Comparison of ENCODE assay signal across 7 cellular contexts in genomic region chr19:43784251-43784980, GRCh38. TPM values are rescaled to one million over a fixed set of nuclear protein-coding genes. Genes with fewer than 3 reads are reported as not detected.
DNase-seq lines count a peak whose midpoint lies in the region; ATAC-seq and TF ChIP-seq lines count a peak whose summit lies in the region.

No MANE protein-coding gene starts in this region.

- no peak for TF ChIP-seq CTCF in SK-N-SH (IDR thresholded peaks at IDR 0.05)

- POLR2A ChIA-PET in SK-N-SH (lab: Yijun Ruan, JAX): interaction anchor here (0.6 kb wide), 1 partner anchor 47 kb away, joined by 3 read pairs; no protein-coding TSS in a partner anchor

- H3K27ac Mint-ChIP-seq in memory B cell: peak overlapping the region; percentile 94

- TF ChIP-seq RAD21 in SK-N-SH (IDR thresholded peaks at IDR 0.05; ENCODE audit: low read length): no peak

- CTCF ChIA-PET in SK-N-SH (lab: Yijun Ruan, JAX): interaction anchor here (0.6 to 5.2 kb wide), 31 partner anchors 9 to 229 kb away, joined by 3 to 79 read pairs (median 5); partner anchors contain the start of genes LYPD5 and SMG9

- H3F3A ChIP-seq in SK-N-SH (replicated peaks; ENCODE audit: insufficient read depth): peaks cover 8% of the 10 kb centered on the region

- peaks cover 3 to 20% of the 10 kb centered on the region in 2 experiments; a peak in 3 of 4 replicates for H3K4me1 ChIP-seq in SK-N-SH (ENCODE audit: control insufficient read depth in 1 of 2, insufficient read depth in 2 of 2, low read depth in 1 of 2, low read length in 1 of 2)
- H3K4me1 ChIP-seq in adipocyte (ENCODE audit: control insufficient read depth, insufficient read depth, low read length): peaks cover 25% of the 10 kb centered on the region
- no peaks in the 10 kb centered on the region for H3K4me1 ChIP-seq in urinary bladder (ENCODE audit: insufficient read depth)

- H3K9me3 Mint-ChIP-seq in memory B cell: no peaks in the 10 kb centered on the region

- DNase-seq in HCEC 1CT: peak; percentile 81
- DNase-seq in SK-N-SH: no peak
- peak; percentile 85 for DNase-seq in adipocyte (ENCODE audit: low read depth)
- peak in 1 of 2 donors; percentile 43 for DNase-seq in memory B cell (ENCODE audit: low spot score in 2 of 2)
- no peak for DNase-seq in midbrain (lab: John Stamatoyannopoulos, UW)

- no peak overlapping the region for H3K9ac ChIP-seq in SK-N-SH
- peak overlapping the region; percentile 32 for H3K9ac ChIP-seq in adipocyte (ENCODE audit: low read length)

- peak overlapping the region; percentile 71 for H3K4me2 ChIP-seq in SK-N-SH

- H3K36me3 Mint-ChIP-seq in memory B cell: peaks cover 5% of the 10 kb centered on the region

- peak; percentile 13 for ATAC-seq in memory B cell (ENCODE audit: low read depth)
- ATAC-seq in GM19023 (IDR thresholded peaks at IDR 0.05; ENCODE audit: unreplicated experiment): no peak

- H3K27me3 ChIP-seq in SK-N-SH (ENCODE audit: insufficient read depth) (no peaks in the 10 kb centered on the region), adipocyte (replicated peaks; ENCODE audit: control insufficient read depth, insufficient read depth, low read length) (no peaks in the 10 kb centered on the region)

- H3K4me3 ChIP-seq in SK-N-SH (ENCODE audit: low read depth in 2 of 2, low read length in 1 of 2): no peak overlapping the region
- H3K4me3 ChIP-seq in adipocyte (ENCODE audit: low read length): no peak overlapping the region
- no peak overlapping the region for H3K4me3 ChIP-seq in urinary bladder (ENCODE audit: low read depth, low read length)

- TF ChIP-seq EP300 in SK-N-SH (IDR thresholded peaks at IDR 0.05; ENCODE audit: borderline replicate concordance in 1 of 2, low read depth in 1 of 2, low read length in 1 of 2): peak in 1 of 2 experiments; percentile 62; a peak in 1 of 4 replicates

- WGBS in SK-N-SH (ENCODE audit: low lambda C conversion rate): 41% methylated on average over 4 of the region's 4 CpGs
- 60% methylated on average over 4 of the region's 4 CpGs for WGBS in urinary bladder

- peaks cover 2% of the 10 kb centered on the region for H3K27me3 Mint-ChIP-seq in memory B cell

- H3K27ac ChIP-seq in SK-N-SH (ENCODE audit: low read depth in 2 of 2, low read length in 1 of 2): peak overlapping the region in 1 of 2 experiments; percentile 60; a peak in 2 of 4 replicates
- peak overlapping the region; percentile 42 for H3K27ac ChIP-seq in urinary bladder (ENCODE audit: low read depth)

- H3K9me3 ChIP-seq in SK-N-SH (no peaks in the 10 kb centered on the region), adipocyte (ENCODE audit: control insufficient read depth, low read length) (no peaks in the 10 kb centered on the region)

- H3K4me1 Mint-ChIP-seq in memory B cell: peaks cover 40% of the 10 kb centered on the region

- no peaks in the 10 kb centered on the region for H3K79me2 ChIP-seq in SK-N-SH (ENCODE audit: insufficient read depth)

- H2AFZ ChIP-seq in SK-N-SH (ENCODE audit: low read depth): no peak overlapping the region

- no peaks in the 10 kb centered on the region for H4K20me1 ChIP-seq in SK-N-SH (ENCODE audit: insufficient read depth)

- no peaks in the 10 kb centered on the region for H3K36me3 ChIP-seq in SK-N-SH (replicated peaks in 1 of 2; ENCODE audit: control insufficient read depth in 1 of 2, insufficient read depth in 2 of 2, low read length in 1 of 2)
- H3K36me3 ChIP-seq in adipocyte (ENCODE audit: control insufficient read depth, insufficient read depth, low read length, severe bottlenecking): no peaks in the 10 kb centered on the region
- H3K36me3 ChIP-seq in urinary bladder (ENCODE audit: insufficient read depth): no peaks in the 10 kb centered on the region

- peak overlapping the region; percentile 96 for H3K4me3 Mint-ChIP-seq in memory B cell

- H3K9me2 ChIP-seq in SK-N-SH: no peaks in the 10 kb centered on the region

TF ChIP-seq in SK-N-SH, 30 proteins besides CTCF, POLR2A, EP300 and RAD21 (continues in another document):
- TF ChIP-seq SMC3 (IDR thresholded peaks at IDR 0.05; ENCODE audit: low read depth, low read length) (no peak), TCF12 (IDR thresholded peaks at IDR 0.05) (peak; percentile 77), FOXJ3 (CRISPR knock-in tag; IDR thresholded peaks at IDR 0.05) (no peak), PBX3 (IDR thresholded peaks at IDR 0.05) (0 out of 2 replicates have a peak, but pooled peaks have one; percentile 32), FOSL2 (IDR thresholded peaks at IDR 0.05; ENCODE audit: borderline replicate concordance, low read depth) (peak; percentile 99), JUND (IDR thresholded peaks at IDR 0.05) (peak; percentile 96), YY1 (IDR thresholded peaks at IDR 0.05; ENCODE audit: low read depth) (no peak), ELF1 (IDR thresholded peaks at IDR 0.05) (no peak), NFIC (IDR thresholded peaks at IDR 0.05; ENCODE audit: borderline replicate concordance) (peak; percentile 63), IRF3 (IDR thresholded peaks at IDR 0.05; ENCODE audit: low read depth, low read length) (no peak), USF2 (IDR thresholded peaks at IDR 0.05; ENCODE audit: borderline replicate concordance, low read depth, low read length) (no peak), POLR2AphosphoS5 (IDR thresholded peaks at IDR 0.05; ENCODE audit: low read depth, low read length) (peak; percentile 44; the same call in 1 of the 2 replicates), MEF2A (IDR thresholded peaks at IDR 0.05; ENCODE audit: borderline replicate concordance, low read depth) (no peak), GABPA (IDR thresholded peaks at IDR 0.05; ENCODE audit: low read depth) (no peak), NRF1 (IDR thresholded peaks at IDR 0.05; ENCODE audit: low read depth, low read length) (no peak), TEAD4 (IDR thresholded peaks at IDR 0.05; ENCODE audit: borderline replicate concordance, insufficient read depth) (0 out of 2 replicates have a peak, but pooled peaks have one; percentile 22), GATA2 (CRISPR knock-in tag; IDR thresholded peaks at IDR 0.05) (no peak), EZH2phosphoT487 (IDR thresholded peaks at IDR 0.05; ENCODE audit: borderline replicate concordance, low read depth) (no peak), RCOR1 (IDR thresholded peaks at IDR 0.05; ENCODE audit: low read length) (no peak), CHD2 (IDR thresholded peaks at IDR 0.05; ENCODE audit: low read length, partially characterized antibody) (no peak), MXI1 (IDR thresholded peaks at IDR 0.05; ENCODE audit: low read depth, low read length) (no peak), MAX (IDR thresholded peaks at IDR 0.05; ENCODE audit: low read depth) (no peak; the same call in 1 of the 2 replicates)

RNA-seq across cellular contexts. Expression of gene KCNN4, which starts 3.6 kb away (rescaled TPM):
- polyA plus RNA-seq in SK-N-SH (2012; rRNA removed): 21.0 and 22.2 TPM in 2 replicates
- 7.8 and 15.2 TPM in 2 replicates for polyA plus RNA-seq in SK-N-SH (2012; cell fraction: cytosol; rRNA removed)
- 39.9 and 54.3 TPM in 2 replicates for polyA plus RNA-seq in SK-N-SH (2012; cell fraction: nucleus; rRNA removed)
- 4.3 TPM for total RNA-seq in urinary bladder
- polyA plus RNA-seq in urinary bladder: 14.3 TPM

RNA-seq across cellular contexts. Expression of gene LYPD5, which starts 17.8 kb away (rescaled TPM):
- polyA plus RNA-seq in SK-N-SH (2012; rRNA removed) (0.05 and 0.13 TPM in 2 replicates), urinary bladder (1.3 TPM)
- 0.03 and 0.09 TPM in 2 replicates for polyA plus RNA-seq in SK-N-SH (2012; cell fraction: cytosol; rRNA removed)
- polyA plus RNA-seq in SK-N-SH (2012; cell fraction: nucleus; rRNA removed): 0.18 TPM in 1 of 2 replicates, not detected in the other
- total RNA-seq in urinary bladder: 0.58 TPM

RNA-seq across cellular contexts. Expression of gene SMG9, which starts 29.7 kb away (rescaled TPM):
- polyA plus RNA-seq in SK-N-SH (2012; rRNA removed) (17.3 and 24.3 TPM in 2 replicates), urinary bladder (29.6 TPM)
- polyA plus RNA-seq in SK-N-SH (2012; cell fraction: cytosol; rRNA removed): 9.3 and 10.4 TPM in 2 replicates
- 96.8 and 169 TPM in 2 replicates for polyA plus RNA-seq in SK-N-SH (2012; cell fraction: nucleus; rRNA removed)
- 12.5 TPM for total RNA-seq in urinary bladder

RNA-seq across cellular contexts. Expression of gene ZNF283, which starts 42.7 kb away (rescaled TPM):
- polyA plus RNA-seq in SK-N-SH (2012; rRNA removed): 1.6 and 2.6 TPM in 2 replicates
- polyA plus RNA-seq in SK-N-SH (2012; cell fraction: cytosol; rRNA removed): 2.1 and 2.5 TPM in 2 replicates
- 2.8 and 5.4 TPM in 2 replicates for polyA plus RNA-seq in SK-N-SH (2012; cell fraction: nucleus; rRNA removed)
- total RNA-seq in urinary bladder: 54.0 TPM
- 3.1 TPM for polyA plus RNA-seq in urinary bladder

Comparison
In these comparisons a context has a peak if more than half of its experiments do, and no peak if none do; other contexts are left out.
1. DNase-seq: peak in HCEC 1CT (single experiment) and adipocyte (single experiment); none in SK-N-SH (single experiment) and midbrain (single experiment).